9 cellular contexts compared by ENCODE assay signal in the genomic region with DNA sequence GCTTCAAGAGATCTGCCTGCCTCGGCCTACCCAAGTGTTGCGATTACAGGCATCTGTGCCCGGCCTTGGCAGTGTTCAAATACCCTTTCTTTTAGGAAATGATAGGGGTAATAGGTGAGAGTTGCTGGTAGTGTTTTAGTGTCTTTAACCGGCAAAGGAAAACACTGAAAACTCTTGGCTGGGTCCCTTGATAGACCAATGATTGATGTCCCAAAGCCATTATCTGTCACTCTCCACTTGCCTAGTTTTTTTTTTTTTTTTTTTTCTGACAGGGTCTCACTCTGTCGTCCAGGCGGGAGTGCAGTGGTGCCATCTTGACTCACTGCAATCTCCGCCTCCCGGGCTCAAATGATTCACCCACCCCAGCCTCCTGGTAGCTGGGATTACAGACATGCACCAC.
"Had no signal": no experiment of that assay in that cellular context is flagged by ENCODE, and none has a peak within 500 bp of the region (broad histone marks: within the 10 kb centered on the region; RNA-seq: fewer than 3 reads in every experiment).

No MANE protein-coding gene starts in this region.

- H3K36me3 ChIP-seq: HAP-1 had no signal

- H3K9me3 Mint-ChIP-seq: HFFc6 had no signal

- H3K9ac ChIP-seq: GM23248 had no signal

- H3K4me3 ChIP-seq: GM23248, HAP-1 had no signal

- H2AFZ ChIP-seq: GM23248 had no signal

- H3K9me3 ChIP-seq: HAP-1 had no signal

- ATAC-seq: HCT116 had no signal

- H3K27ac Mint-ChIP-seq: HFFc6 had no signal

- DNase-seq: GM23248, GOT3, H7, HFFc6, IMR-90, KBM-7 had no signal

- H3K27ac ChIP-seq: GM23248, HL-60 had no signal

- H3K4me3 Mint-ChIP-seq: HFFc6 had no signal

- H3K4me1 ChIP-seq: HAP-1 had no signal
